Comparison of ENCODE assay signal across 11 cellular contexts in genomic region chr2:112836695-112837117, GRCh38. TPM values are rescaled to one million over a fixed set of nuclear protein-coding genes. Genes with fewer than 3 reads are reported as not detected.
DNase-seq lines count a peak whose midpoint lies in the region; ATAC-seq and TF ChIP-seq lines count a peak whose summit lies in the region.
"Had no signal": no experiment of that assay in that cellular context is flagged by ENCODE, and none has a peak within 500 bp of the region (broad histone marks: within the 10 kb centered on the region; RNA-seq: fewer than 3 reads in every experiment).

Gene IL1B (minus strand): TSS chr2:112836779. CDS start chr2:112836229, 550 bp downstream.

- ATAC-seq in lower lobe of right lung, result peak; percentile 34 to 50

- no peak for TF ChIP-seq CTCF in AG09319 (IDR thresholded peaks at IDR 0.05; ENCODE audit: low read depth, low read length)
- no peak for TF ChIP-seq CTCF in lower lobe of right lung (IDR thresholded peaks at IDR 0.05)
- no peak for TF ChIP-seq CTCF in osteocyte (IDR thresholded peaks at IDR 0.05)

- peaks cover 2% of the 10 kb centered on the region for H3K27me3 Mint-ChIP-seq in osteocyte (ENCODE audit: unreplicated experiment)

- intact Hi-C loops in lower lobe of right lung (cut with DNase I), result no loop called here

- no peak within 1 kb of the TSS for H3K27ac Mint-ChIP-seq in osteocyte (ENCODE audit: unreplicated experiment)

- no peaks in the 10 kb centered on the region for H3K27me3 ChIP-seq in lower lobe of right lung (ENCODE audit: low read depth)

- no peaks in the 10 kb centered on the region for H3K9me3 ChIP-seq in lower lobe of right lung

- H3K27ac ChIP-seq in lower lobe of right lung, result peak within 1 kb of the TSS; percentile 14

- peak; percentile 15 for DNase-seq in AG09319 (ENCODE audit: extremely low read depth, low read depth)
- DNase-seq in Kasumi-1 (lab: John Stamatoyannopoulos, UW), result peak; percentile 96 to 98
- DNase-seq in amniotic epithelial cell (ENCODE audit: low read depth), result peak; percentile 94
- DNase-seq in lower lobe of right lung, result no peak
- no peak for DNase-seq in NCI-H510A (lab: John Stamatoyannopoulos, UW)
- DNase-seq in DMS153 (lab: John Stamatoyannopoulos, UW), result no peak
- no peak for DNase-seq in osteocyte (ENCODE audit: extremely low spot score, unreplicated experiment)
- no peak for DNase-seq in amygdala (lab: John Stamatoyannopoulos, UW)
- DNase-seq: activated CD4-positive, alpha-beta T cell treated with anti-CD3 and anti-CD28 coated beads, Interleukin-2, amount 50 U/mL, for 4 hours; NCI-H526; stimulated activated CD4-positive, alpha-beta T cell treated with anti-CD3 and anti-CD28 coated beads, Interleukin-2, amount 100 ng/mL, for 48 hours had no signal

- H3K9me3 Mint-ChIP-seq in osteocyte (ENCODE audit: unreplicated experiment), result no peaks in the 10 kb centered on the region

- no peaks in the 10 kb centered on the region for H3K36me3 Mint-ChIP-seq in osteocyte (ENCODE audit: unreplicated experiment)

- peak within 1 kb of the TSS; percentile 39 for H3K4me3 ChIP-seq in lower lobe of right lung

- no peaks in the 10 kb centered on the region for H3K36me3 ChIP-seq in lower lobe of right lung

- H3K4me3 Mint-ChIP-seq in osteocyte (ENCODE audit: unreplicated experiment), result no peak within 1 kb of the TSS

- H3K4me1 Mint-ChIP-seq in osteocyte (ENCODE audit: unreplicated experiment), result peaks cover 21% of the 10 kb centered on the region

- H3K4me1 ChIP-seq in lower lobe of right lung, result peaks cover 5% of the 10 kb centered on the region

RNA-seq across cellular contexts. Expression of gene IL1B, which starts in this region (rescaled TPM):
- total RNA-seq in lower lobe of right lung, result 17.5 TPM
- total RNA-seq in osteocyte, result not detected in 2 replicates

Comparison
In these comparisons a context has a peak if more than half of its experiments do, and no peak if none do; other contexts are left out.
1. RNA of gene IL1B (total RNA-seq): 17.5 TPM in lower lobe of right lung (single experiment); not detected in osteocyte; every median in the first group is over 10 times any median in the second.
2. DNase-seq: peak in AG09319 (single experiment), Kasumi-1 (2 of 2) and amniotic epithelial cell (single experiment); none in lower lobe of right lung (single experiment), NCI-H510A (single experiment), DMS153 (single experiment), osteocyte (single experiment) and amygdala (0 of 56).